ENCODE assay signal across 8 cellular contexts in genomic region chr15:79923068-79923514, GRCh38. TPM values are rescaled to one million over a fixed set of nuclear protein-coding genes. Genes with fewer than 3 reads are reported as not detected.
A peak's percentile ranks its signal among the peaks of the same experiment; 100 is the strongest.
DNase-seq lines count a peak whose midpoint lies in the region; ATAC-seq and TF ChIP-seq lines count a peak whose summit lies in the region.

No MANE protein-coding gene starts in this region.

- peaks cover 35% of the 10 kb centered on the region for H3K36me3 ChIP-seq in NT2/D1 (ENCODE audit: insufficient read depth, insufficient read length, low read length)
- peaks cover 0 to 32% (median 0%) of the 10 kb centered on the region in 3 donors for H3K36me3 ChIP-seq in esophagus squamous epithelium
- H3K36me3 ChIP-seq in naive thymus-derived CD4-positive, alpha-beta T cell (ENCODE audit: control insufficient read depth in 2 of 3, insufficient read depth in 3 of 3, low read length in 3 of 3) = peaks cover 0 to 27% (median 0%) of the 10 kb centered on the region in 3 experiments

- peak overlapping the region; percentile 95 to 98 (median 97) for H3K27ac Mint-ChIP-seq in naive thymus-derived CD4-positive, alpha-beta T cell

- no peaks in the 10 kb centered on the region for H3K27me3 ChIP-seq in NT2/D1 (ENCODE audit: insufficient read depth, insufficient read length)
- no peaks in the 10 kb centered on the region for H3K27me3 ChIP-seq in esophagus squamous epithelium
- H3K27me3 ChIP-seq in naive thymus-derived CD4-positive, alpha-beta T cell (ENCODE audit: control insufficient read depth in 2 of 2, insufficient read depth in 2 of 2, low read length in 2 of 2) = no peaks in the 10 kb centered on the region

- peaks cover 9 to 30% (median 24%) of the 10 kb centered on the region in 7 donors for H3K4me1 Mint-ChIP-seq in naive thymus-derived CD4-positive, alpha-beta T cell

- peak overlapping the region; percentile 93 to 99 (median 96) for H3K27ac ChIP-seq in esophagus squamous epithelium
- H3K27ac ChIP-seq in naive thymus-derived CD4-positive, alpha-beta T cell (ENCODE audit: low read depth, low read length) = peak overlapping the region; percentile 96

- H3K4me3 Mint-ChIP-seq in naive thymus-derived CD4-positive, alpha-beta T cell = peak overlapping the region; percentile 90 to 98 (median 94)

- POLR2A ChIA-PET in naive thymus-derived CD4-positive, alpha-beta T cell (lab: Charles Lee) = interaction anchor here (0.6 to 4.6 kb wide), 23 partner anchors 8 to 613 kb away, joined by 3 to 136 read pairs (median 5); partner anchors contain the start of genes BCL2A1, MTHFS, TMED3 and ZFAND6

- peak overlapping the region; percentile 99 for H3K9ac ChIP-seq in NT2/D1 (ENCODE audit: insufficient read length, low read depth)

- H3K36me3 Mint-ChIP-seq in naive thymus-derived CD4-positive, alpha-beta T cell = peaks cover 5 to 47% (median 34%) of the 10 kb centered on the region in 5 donors

- H3K9me3 ChIP-seq in NT2/D1 (ENCODE audit: insufficient read depth, low read length) = peaks cover 56% of the 10 kb centered on the region
- H3K9me3 ChIP-seq in esophagus squamous epithelium = peaks cover 0 to 39% (median 39%) of the 10 kb centered on the region in 3 donors
- peaks cover 0 to 33% (median 3%) of the 10 kb centered on the region in 3 experiments for H3K9me3 ChIP-seq in naive thymus-derived CD4-positive, alpha-beta T cell (ENCODE audit: control insufficient read depth in 2 of 3, low read length in 3 of 3)

- peak; percentile 70 for DNase-seq in AG08395 (ENCODE audit: low spot score)
- DNase-seq in NT2/D1 (ENCODE audit: low read depth, low spot score) = peak; percentile 33
- peak; percentile 80 to 82 for DNase-seq in activated T-cell treated with anti-CD3 and anti-CD28 coated beads, Interleukin-2, amount 50 U/mL, for 48 hours
- no peak for DNase-seq in esophagus squamous epithelium (lab: John Stamatoyannopoulos, UW)
- DNase-seq in naive thymus-derived CD4-positive, alpha-beta T cell = peak in 3 of 9 donors; percentile 76 to 80 (median 76)
- DNase-seq in stimulated activated naive CD4-positive, alpha-beta T cell treated with Interleukin-2 at 50 U/mL for 16 hours (lab: John Stamatoyannopoulos, UW) = peak; percentile 72

- intact Hi-C loops in esophagus squamous epithelium (cut with DNase I) = no loop called here
- intact Hi-C loops in naive thymus-derived CD4-positive, alpha-beta T cell (cut with micrococcal nuclease) = loop anchor here (1.0 to 10.0 kb wide), 16 partner anchors 14 to 1486 kb away; partner anchors contain the start of genes FAH (in 2 of the 2), TMED3 (in 2 of the 2), ZFAND6 (in 2 of the 2) and BCL2A1 (in 1 of the 2)

- peaks cover 4 to 60% (median 31%) of the 10 kb centered on the region in 11 donors for H3K9me3 Mint-ChIP-seq in naive thymus-derived CD4-positive, alpha-beta T cell

- no CpG with 5 or more reads among the region's 51 CpGs for WGBS in esophagus squamous epithelium, 2 donors

- TF ChIP-seq CTCF in esophagus squamous epithelium (IDR thresholded peaks at IDR 0.05) = no peak

- H3K4me3 ChIP-seq in NT2/D1 (ENCODE audit: insufficient read length, low read depth) (peak overlapping the region; percentile 98), esophagus squamous epithelium (peak overlapping the region; percentile 62 to 100 (median 84))
- H3K4me3 ChIP-seq in naive thymus-derived CD4-positive, alpha-beta T cell (ENCODE audit: low read length) = peak overlapping the region; percentile 98

- H3K4me1 ChIP-seq in NT2/D1 (ENCODE audit: insufficient read depth, insufficient read length) = no peaks in the 10 kb centered on the region
- H3K4me1 ChIP-seq in esophagus squamous epithelium = peaks cover 4 to 19% (median 9%) of the 10 kb centered on the region in 3 donors
- peaks cover 11 to 14% of the 10 kb centered on the region in 2 donors for H3K4me1 ChIP-seq in naive thymus-derived CD4-positive, alpha-beta T cell (ENCODE audit: control insufficient read depth in 2 of 2, insufficient read depth in 2 of 2, low read length in 2 of 2)

- H3K27me3 Mint-ChIP-seq in naive thymus-derived CD4-positive, alpha-beta T cell = no peaks in the 10 kb centered on the region

- no peak for TF ChIP-seq POLR2A in esophagus squamous epithelium (IDR thresholded peaks at IDR 0.05)

- CTCF ChIA-PET in naive thymus-derived CD4-positive, alpha-beta T cell (lab: Charles Lee) = interaction anchor here (0.5 to 1.0 kb wide), 4 partner anchors 70 to 1474 kb away, joined by 3 read pairs; no protein-coding TSS in a partner anchor

- ATAC-seq in GM18909 (IDR thresholded peaks at IDR 0.05; ENCODE audit: poor library complexity, unreplicated experiment) (peak; percentile 50), HG03175 (IDR thresholded peaks at IDR 0.05; ENCODE audit: unreplicated experiment) (peak; percentile 39)
- ATAC-seq in naive thymus-derived CD4-positive, alpha-beta T cell = peak; percentile 44

RNA-seq across cellular contexts. Expression of gene MTHFS, which starts 26.3 kb away (rescaled TPM):
- total RNA-seq in esophagus squamous epithelium = 10 to 100 TPM in 2 of 4 donors, 1 to 10 TPM in 2; 4.8 to 11.8 (median 9.9) TPM
- 10 to 100 TPM; 15.8 to 31.8 (median 20.3) TPM for total RNA-seq in naive thymus-derived CD4-positive, alpha-beta T cell
- polyA plus RNA-seq in naive thymus-derived CD4-positive, alpha-beta T cell = 10 to 100 TPM; 89.1 to 93.3 TPM

RNA-seq across cellular contexts. Expression of gene BCL2A1, which starts 47.9 kb away (rescaled TPM):
- total RNA-seq in esophagus squamous epithelium = 1 to 10 TPM in 2 of 4 donors, under 1 TPM in 1, not detected in 1; 0.45 to 2.7 (median 1.2) TPM
- 100 to 1,000 TPM in 1 of 5 experiments, 10 to 100 TPM in 4; 27.3 to 119 (median 31.0) TPM for total RNA-seq in naive thymus-derived CD4-positive, alpha-beta T cell
- 10 to 100 TPM; 28.1 to 29.4 TPM for polyA plus RNA-seq in naive thymus-derived CD4-positive, alpha-beta T cell

Comparison
In these comparisons a context has a peak if more than half of its experiments do, and no peak if none do; other contexts are left out.
1. RNA of gene BCL2A1, which starts 47.9 kb away (total RNA-seq): 27.3 to 119 TPM in naive thymus-derived CD4-positive, alpha-beta T cell; 0.45 to 2.7 TPM in esophagus squamous epithelium; every median in the first group is over 4 times any median in the second.
2. Peak in every context shown above with its lines, with median percentiles within 50 percentile points of each other: ATAC-seq and H3K4me3 ChIP-seq.